In genomic region chr1:18818036-18818435, GRCh38 we compare ENCODE assay signal across 31 cellular contexts. TPM values are rescaled to one million over a fixed set of nuclear protein-coding genes. Genes with fewer than 3 reads are reported as not detected.
"Had no signal": no experiment of that assay in that cellular context is flagged by ENCODE, and none has a peak within 500 bp of the region (broad histone marks: within the 10 kb centered on the region; RNA-seq: fewer than 3 reads in every experiment).

No MANE protein-coding gene starts in this region.

- ATAC-seq: activated naive CD8-positive, alpha-beta T cell treated with anti-CD3 and anti-CD28 coated beads, Interleukin-2, amount 50 U/mL, for 24 hours; Panc1 had no signal

- H3K36me3 Mint-ChIP-seq: activated naive CD4-positive, alpha-beta T cell treated with anti-CD3 and anti-CD28 coated beads, Interleukin-2, amount 10 ng/mL, durations not matched to agents 7 days and 5 days; activated naive CD8-positive, alpha-beta T cell; brain had no signal

- DNase-seq: activated CD4-positive, alpha-beta T cell treated with anti-CD3 and anti-CD28 coated beads, Interleukin-2, amount 10 ng/mL, durations not matched to agents 24 days and 14 days; activated CD4-positive, alpha-beta T cell treated with anti-CD3 and anti-CD28 coated beads, Interleukin-2, amount 50 U/mL, for 48 hours; activated CD8-positive, alpha-beta memory T cell treated with anti-CD3 and anti-CD28 coated beads, Interleukin-2, amount 50 U/mL, for 4 hours; activated effector memory CD4-positive, alpha-beta T cell treated with Interleukin-2 at 50 U/mL for 16 hours; activated naive CD4-positive, alpha-beta T cell treated with anti-CD3 and anti-CD28 coated beads, Interleukin-2, amount 10 ng/mL, durations not matched to agents 7 days and 5 days; activated naive CD8-positive, alpha-beta T cell treated with anti-CD3 and anti-CD28 coated beads, Interleukin-2, amount 50 U/mL, for 24 hours; activated T-cell treated with anti-CD3 and anti-CD28 coated beads, Interleukin-2, amount 50 U/mL, for 48 hours; anterior cingulate cortex; MM.1S; MV-4-11; NCI-H1092; NCI-H1436 treated with DMSO at 0.1 percent for 48 hours; NCI-H1694 treated with DMSO at 0.1 percent for 48 hours; NCI-H2029; NCI-H2171 treated with DMSO at 0.1 percent for 48 hours; NCI-H2227 treated with DMSO at 0.1 percent for 48 hours; NCI-H446; NCI-H510A treated with DMSO at 0.1 percent for 48 hours; SJCRH30; SW 1271; T1000 had no signal

- H3K4me3 Mint-ChIP-seq: activated CD4-positive, alpha-beta T cell treated with anti-CD3 and anti-CD28 coated beads, Interleukin-2, amount 10 ng/mL, durations not matched to agents 24 days and 14 days; activated naive CD4-positive, alpha-beta T cell treated with anti-CD3 and anti-CD28 coated beads, Interleukin-2, amount 10 ng/mL, durations not matched to agents 7 days and 5 days; activated naive CD8-positive, alpha-beta T cell; activated naive CD8-positive, alpha-beta T cell treated with anti-CD3 and anti-CD28 coated beads, Interleukin-2, amount 50 U/mL, for 24 hours; brain had no signal

- H3K9ac ChIP-seq: KMS-11 had no signal

- H3K27ac ChIP-seq: KMS-11, SJCRH30 had no signal

- FAIRE-seq: bronchial epithelial cell had no signal

- H3K27me3 ChIP-seq: SJCRH30 had no signal

- H3K4me1 Mint-ChIP-seq: activated CD4-positive, alpha-beta T cell treated with anti-CD3 and anti-CD28 coated beads, Interleukin-2, amount 10 ng/mL, durations not matched to agents 24 days and 14 days; activated naive CD4-positive, alpha-beta T cell treated with anti-CD3 and anti-CD28 coated beads, Interleukin-2, amount 10 ng/mL, durations not matched to agents 7 days and 5 days; activated naive CD8-positive, alpha-beta T cell treated with anti-CD3 and anti-CD28 coated beads, Interleukin-2, amount 50 U/mL, for 24 hours had no signal

- H3K27ac Mint-ChIP-seq: activated CD4-positive, alpha-beta T cell treated with anti-CD3 and anti-CD28 coated beads, Interleukin-2, amount 10 ng/mL, durations not matched to agents 24 days and 14 days; activated naive CD4-positive, alpha-beta T cell treated with anti-CD3 and anti-CD28 coated beads, Interleukin-2, amount 10 ng/mL, durations not matched to agents 7 days and 5 days; activated naive CD8-positive, alpha-beta T cell; activated naive CD8-positive, alpha-beta T cell treated with anti-CD3 and anti-CD28 coated beads, Interleukin-2, amount 50 U/mL, for 24 hours had no signal

- H3K4me3 ChIP-seq: SJCRH30 had no signal

- H3K4me2 ChIP-seq: KMS-11 had no signal

- H3K36me3 ChIP-seq: SJCRH30 had no signal

- H3K9me3 ChIP-seq: SJCRH30 had no signal

- H3K9me3 Mint-ChIP-seq: activated CD4-positive, alpha-beta T cell treated with anti-CD3 and anti-CD28 coated beads, Interleukin-2, amount 10 ng/mL, durations not matched to agents 24 days and 14 days; activated naive CD4-positive, alpha-beta T cell treated with anti-CD3 and anti-CD28 coated beads, Interleukin-2, amount 10 ng/mL, durations not matched to agents 7 days and 5 days; activated naive CD8-positive, alpha-beta T cell treated with anti-CD3 and anti-CD28 coated beads, Interleukin-2, amount 50 U/mL, for 24 hours had no signal

RNA-seq across cellular contexts. Expression of gene TAS1R2, which starts 41.4 kb away (rescaled TPM):
- total RNA-seq: activated CD4-positive, alpha-beta T cell treated with anti-CD3 and anti-CD28 coated beads, Interleukin-2, amount 10 ng/mL, durations not matched to agents 24 days and 14 days; bronchial epithelial cell; chondrocyte; LHCN-M2; RPMI7951; SJCRH30; T-helper 1 cell treated with Interleukin-12 subunit alpha and Interleukin-12 subunit beta and Interleukin-4 antibody, amounts not matched to agents 30 ng/mL and 1 ng/mL, for 36 hours; T-helper 2 cell treated with Interferon-gamma antibody and Interleukin-4, amounts not matched to agents 100 ng/mL and 5 ng/mL, for 36 hours had no signal
